Comparison of ENCODE assay signal across 8 cellular contexts in genomic region chr1:54407957-54408700, GRCh38. TPM values are rescaled to one million over a fixed set of nuclear protein-coding genes. Genes with fewer than 3 reads are reported as not detected.
DNase-seq lines count a peak whose midpoint lies in the region; ATAC-seq and TF ChIP-seq lines count a peak whose summit lies in the region.

No MANE protein-coding gene starts in this region.

- TF ChIP-seq CTCF in left ventricle myocardium inferior (IDR thresholded peaks at IDR 0.05; ENCODE audit: borderline replicate concordance) (no peak), esophagus squamous epithelium (IDR thresholded peaks at IDR 0.05) (no peak), omental fat pad (IDR thresholded peaks at IDR 0.05) (no peak)

- H3K4me1 ChIP-seq in left ventricle myocardium inferior (peaks cover 61% of the 10 kb centered on the region), esophagus squamous epithelium (peaks cover 35 to 59% (median 40%) of the 10 kb centered on the region in 3 donors)

- WGBS in esophagus squamous epithelium, 2 donors: 49 to 52% methylated on average over 10 of the region's 10 CpGs

- H3K9me3 ChIP-seq in left ventricle myocardium inferior (replicated peaks) (no peaks in the 10 kb centered on the region), esophagus squamous epithelium (no peaks in the 10 kb centered on the region)

- no peak for DNase-seq in left ventricle myocardium inferior
- DNase-seq in Right ventricle myocardium inferior (ENCODE audit: missing footprints): no peak
- peak; percentile 48 for DNase-seq in T1000 (lab: John Stamatoyannopoulos, UW)
- no peak for DNase-seq in esophagus squamous epithelium (lab: John Stamatoyannopoulos, UW)
- DNase-seq in omental fat pad (ENCODE audit: low spot score): no peak
- DNase-seq in effector CD8-positive, alpha-beta T cell (lab: John Stamatoyannopoulos, UW): no peak
- DNase-seq in COR-L47 (lab: John Stamatoyannopoulos, UW): no peak
- DNase-seq in NCI-H1417 treated with DMSO at 0.1 percent for 48 hours (lab: John Stamatoyannopoulos, UW): no peak

- H3K27me3 ChIP-seq in left ventricle myocardium inferior (ENCODE audit: low read depth) (no peaks in the 10 kb centered on the region), esophagus squamous epithelium (no peaks in the 10 kb centered on the region)

- peak overlapping the region; percentile 95 for H3K4me3 ChIP-seq in left ventricle myocardium inferior
- H3K4me3 ChIP-seq in esophagus squamous epithelium: peak overlapping the region in 2 of 4 donors; percentile 38 to 74

- H3K27ac ChIP-seq in left ventricle myocardium inferior (replicated peaks): peak overlapping the region; percentile 93
- peak overlapping the region; percentile 81 to 97 (median 92) for H3K27ac ChIP-seq in esophagus squamous epithelium

- intact Hi-C loops in left ventricle myocardium inferior (cut with micrococcal nuclease): loop anchor here (2.0 to 10.0 kb wide), 2 partner anchors 79 to 103 kb away; no protein-coding TSS in a partner anchor
- intact Hi-C loops in Right ventricle myocardium inferior (cut with DNase I): loop anchor here (1.0 to 10.0 kb wide), 6 partner anchors 80 to 333 kb away; partner anchors contain the start of genes CYB5RL and MRPL37
- intact Hi-C loops in esophagus squamous epithelium (cut with DNase I): loop anchor here (2.0 to 10.0 kb wide), 2 partner anchors 81 to 133 kb away; no protein-coding TSS in a partner anchor

- H3K36me3 ChIP-seq in left ventricle myocardium inferior: no peaks in the 10 kb centered on the region
- H3K36me3 ChIP-seq in esophagus squamous epithelium: peaks cover 0 to 3% (median 0%) of the 10 kb centered on the region in 3 donors

- TF ChIP-seq POLR2A in esophagus squamous epithelium (IDR thresholded peaks at IDR 0.05): no peak

- no peak for ATAC-seq in Right ventricle myocardium inferior
- peak; percentile 34 for ATAC-seq in omental fat pad (ENCODE audit: low FRiP score)

RNA-seq across cellular contexts. Expression of gene SSBP3, which starts 1.9 kb away (rescaled TPM):
- total RNA-seq in left ventricle myocardium inferior: 57.7 TPM
- total RNA-seq in Right ventricle myocardium inferior: 53.6 TPM
- 10 to 100 TPM; 17.1 to 25.4 (median 21.5) TPM for total RNA-seq in esophagus squamous epithelium
- total RNA-seq in omental fat pad: 10 to 100 TPM; 21.0 to 32.6 (median 22.9) TPM
